7 cellular contexts compared by ENCODE assay signal in genomic region chrX:12648995-12649394, GRCh38.
"Had no signal": no experiment of that assay in that cellular context is flagged by ENCODE, and none has a peak within 500 bp of the region (broad histone marks: within the 10 kb centered on the region; RNA-seq: fewer than 3 reads in every experiment).

No MANE protein-coding gene starts in this region.

- H3K4me2 ChIP-seq: KMS-11 had no signal

- H3K27ac ChIP-seq: KMS-11 had no signal

- DNase-seq: GOT3, H7, HCEC 1CT, IMR-90, KBM-7 had no signal

- H3K9ac ChIP-seq: KMS-11 had no signal

- FAIRE-seq: HTR-8/SVneo had no signal
